In the genomic region with DNA sequence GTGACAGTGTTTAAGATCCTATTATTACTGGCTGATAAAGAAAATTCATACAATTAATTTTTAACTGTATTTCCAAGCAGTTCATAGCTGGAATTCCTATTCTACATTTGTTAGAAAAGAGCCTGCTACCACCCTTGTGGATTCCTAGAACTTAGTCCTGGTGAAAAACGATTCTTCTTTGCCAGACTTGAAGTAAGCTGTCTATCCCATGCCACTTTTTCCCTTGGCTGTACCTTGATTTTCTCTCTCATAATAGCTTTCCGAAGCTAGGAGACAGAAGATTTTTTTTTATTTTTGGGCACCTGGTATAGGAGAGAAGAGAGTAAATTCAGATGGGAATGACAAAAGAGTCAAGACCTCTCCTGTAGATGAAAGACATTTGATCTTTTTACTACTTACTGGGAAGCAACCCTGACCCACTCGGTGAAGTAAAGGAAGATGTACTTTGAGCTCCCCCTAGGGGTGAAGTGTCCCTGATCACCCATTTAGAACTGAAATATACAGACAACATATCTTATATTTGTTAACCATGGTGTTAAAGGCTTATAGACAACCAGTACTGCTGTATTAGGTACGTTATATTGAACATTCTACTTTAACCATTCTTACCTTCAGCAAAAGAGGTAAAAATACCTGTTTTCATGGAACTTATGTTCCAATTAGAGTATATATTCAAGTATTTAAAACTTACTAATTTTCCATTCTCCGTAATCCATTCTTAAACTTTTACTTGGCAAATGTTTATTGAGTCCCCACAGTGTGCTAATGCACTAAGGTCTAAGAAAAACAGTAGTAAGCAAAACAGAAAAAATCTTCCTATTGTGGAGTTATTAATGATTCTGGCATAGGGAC, we compare ENCODE assay signal across 2 cellular contexts.
A peak's percentile ranks its signal among the peaks of the same experiment; 100 is the strongest.
TF ChIP-seq lines count a peak whose summit lies in the region.

No MANE protein-coding gene starts in this region.

TF ChIP-seq in HCT116, 20 proteins besides CTCF, POLR2A, EP300 and RAD21:
- TF ChIP-seq EZH2 (IDR thresholded peaks at IDR 0.05) (no peak), ZNF274 (IDR thresholded peaks at IDR 0.05; ENCODE audit: low read depth, low read length) (no peak), SIN3A (IDR thresholded peaks at IDR 0.05; ENCODE audit: low read depth) (no peak), EGR1 (IDR thresholded peaks at IDR 0.05; ENCODE audit: low read depth) (no peak), EZH2phosphoT487 (IDR thresholded peaks at IDR 0.05; ENCODE audit: borderline replicate concordance) (no peak), CEBPB (IDR thresholded peaks at IDR 0.05; ENCODE audit: low read depth) (no peak), ELF1 (IDR thresholded peaks at IDR 0.05; ENCODE audit: borderline replicate concordance, low read depth) (no peak), ZFX (IDR thresholded peaks at IDR 0.05) (no peak), POLR2AphosphoS5 (IDR thresholded peaks at IDR 0.05; ENCODE audit: low read depth, low read length) (no peak), YY1 (IDR thresholded peaks at IDR 0.05; ENCODE audit: extremely low read depth, insufficient replicate concordance, low read depth, low read length) (no peak), SRF (IDR thresholded peaks at IDR 0.05; ENCODE audit: low read depth) (no peak), JUND (IDR thresholded peaks at IDR 0.05) (no peak)
- TF ChIP-seq, protein P1, sequence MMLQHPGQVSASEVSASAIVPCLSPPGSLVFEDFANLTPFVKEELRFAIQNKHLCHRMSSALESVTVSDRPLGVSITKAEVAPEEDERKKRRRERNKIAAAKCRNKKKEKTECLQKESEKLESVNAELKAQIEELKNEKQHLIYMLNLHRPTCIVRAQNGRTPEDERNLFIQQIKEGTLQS (IDR thresholded peaks at IDR 0.05) = no peak
- TF ChIP-seq, protein P2, sequence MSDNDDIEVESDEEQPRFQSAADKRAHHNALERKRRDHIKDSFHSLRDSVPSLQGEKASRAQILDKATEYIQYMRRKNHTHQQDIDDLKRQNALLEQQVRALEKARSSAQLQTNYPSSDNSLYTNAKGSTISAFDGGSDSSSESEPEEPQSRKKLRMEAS (IDR thresholded peaks at IDR 0.05) = no peak
- TF ChIP-seq, protein P3, sequence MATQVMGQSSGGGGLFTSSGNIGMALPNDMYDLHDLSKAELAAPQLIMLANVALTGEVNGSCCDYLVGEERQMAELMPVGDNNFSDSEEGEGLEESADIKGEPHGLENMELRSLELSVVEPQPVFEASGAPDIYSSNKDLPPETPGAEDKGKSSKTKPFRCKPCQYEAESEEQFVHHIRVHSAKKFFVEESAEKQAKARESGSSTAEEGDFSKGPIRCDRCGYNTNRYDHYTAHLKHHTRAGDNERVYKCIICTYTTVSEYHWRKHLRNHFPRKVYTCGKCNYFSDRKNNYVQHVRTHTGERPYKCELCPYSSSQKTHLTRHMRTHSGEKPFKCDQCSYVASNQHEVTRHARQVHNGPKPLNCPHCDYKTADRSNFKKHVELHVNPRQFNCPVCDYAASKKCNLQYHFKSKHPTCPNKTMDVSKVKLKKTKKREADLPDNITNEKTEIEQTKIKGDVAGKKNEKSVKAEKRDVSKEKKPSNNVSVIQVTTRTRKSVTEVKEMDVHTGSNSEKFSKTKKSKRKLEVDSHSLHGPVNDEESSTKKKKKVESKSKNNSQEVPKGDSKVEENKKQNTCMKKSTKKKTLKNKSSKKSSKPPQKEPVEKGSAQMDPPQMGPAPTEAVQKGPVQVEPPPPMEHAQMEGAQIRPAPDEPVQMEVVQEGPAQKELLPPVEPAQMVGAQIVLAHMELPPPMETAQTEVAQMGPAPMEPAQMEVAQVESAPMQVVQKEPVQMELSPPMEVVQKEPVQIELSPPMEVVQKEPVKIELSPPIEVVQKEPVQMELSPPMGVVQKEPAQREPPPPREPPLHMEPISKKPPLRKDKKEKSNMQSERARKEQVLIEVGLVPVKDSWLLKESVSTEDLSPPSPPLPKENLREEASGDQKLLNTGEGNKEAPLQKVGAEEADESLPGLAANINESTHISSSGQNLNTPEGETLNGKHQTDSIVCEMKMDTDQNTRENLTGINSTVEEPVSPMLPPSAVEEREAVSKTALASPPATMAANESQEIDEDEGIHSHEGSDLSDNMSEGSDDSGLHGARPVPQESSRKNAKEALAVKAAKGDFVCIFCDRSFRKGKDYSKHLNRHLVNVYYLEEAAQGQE (IDR thresholded peaks at IDR 0.05; ENCODE audit: low read depth) = no peak
- TF ChIP-seq, protein P4, sequence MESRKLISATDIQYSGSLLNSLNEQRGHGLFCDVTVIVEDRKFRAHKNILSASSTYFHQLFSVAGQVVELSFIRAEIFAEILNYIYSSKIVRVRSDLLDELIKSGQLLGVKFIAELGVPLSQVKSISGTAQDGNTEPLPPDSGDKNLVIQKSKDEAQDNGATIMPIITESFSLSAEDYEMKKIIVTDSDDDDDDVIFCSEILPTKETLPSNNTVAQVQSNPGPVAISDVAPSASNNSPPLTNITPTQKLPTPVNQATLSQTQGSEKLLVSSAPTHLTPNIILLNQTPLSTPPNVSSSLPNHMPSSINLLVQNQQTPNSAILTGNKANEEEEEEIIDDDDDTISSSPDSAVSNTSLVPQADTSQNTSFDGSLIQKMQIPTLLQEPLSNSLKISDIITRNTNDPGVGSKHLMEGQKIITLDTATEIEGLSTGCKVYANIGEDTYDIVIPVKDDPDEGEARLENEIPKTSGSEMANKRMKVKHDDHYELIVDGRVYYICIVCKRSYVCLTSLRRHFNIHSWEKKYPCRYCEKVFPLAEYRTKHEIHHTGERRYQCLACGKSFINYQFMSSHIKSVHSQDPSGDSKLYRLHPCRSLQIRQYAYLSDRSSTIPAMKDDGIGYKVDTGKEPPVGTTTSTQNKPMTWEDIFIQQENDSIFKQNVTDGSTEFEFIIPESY (IDR thresholded peaks at IDR 0.05; ENCODE audit: extremely low read depth, insufficient replicate concordance, low read length) = no peak
TF ChIP-seq in HCT116: peak in this region for 0.

TF ChIP-seq in SK-N-SH, 30 proteins besides CTCF, POLR2A, EP300 and RAD21:
- TF ChIP-seq, protein P5, sequence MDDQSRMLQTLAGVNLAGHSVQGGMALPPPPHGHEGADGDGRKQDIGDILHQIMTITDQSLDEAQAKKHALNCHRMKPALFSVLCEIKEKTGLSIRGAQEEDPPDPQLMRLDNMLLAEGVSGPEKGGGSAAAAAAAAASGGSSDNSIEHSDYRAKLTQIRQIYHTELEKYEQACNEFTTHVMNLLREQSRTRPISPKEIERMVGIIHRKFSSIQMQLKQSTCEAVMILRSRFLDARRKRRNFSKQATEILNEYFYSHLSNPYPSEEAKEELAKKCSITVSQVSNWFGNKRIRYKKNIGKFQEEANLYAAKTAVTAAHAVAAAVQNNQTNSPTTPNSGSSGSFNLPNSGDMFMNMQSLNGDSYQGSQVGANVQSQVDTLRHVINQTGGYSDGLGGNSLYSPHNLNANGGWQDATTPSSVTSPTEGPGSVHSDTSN (IDR thresholded peaks at IDR 0.05) = no peak
- TF ChIP-seq SMC3 (IDR thresholded peaks at IDR 0.05; ENCODE audit: low read depth, low read length) = peak; percentile 40; the same call in 1 of the 2 replicates
